ENCODE assay signal across 12 cellular contexts in the genomic region with DNA sequence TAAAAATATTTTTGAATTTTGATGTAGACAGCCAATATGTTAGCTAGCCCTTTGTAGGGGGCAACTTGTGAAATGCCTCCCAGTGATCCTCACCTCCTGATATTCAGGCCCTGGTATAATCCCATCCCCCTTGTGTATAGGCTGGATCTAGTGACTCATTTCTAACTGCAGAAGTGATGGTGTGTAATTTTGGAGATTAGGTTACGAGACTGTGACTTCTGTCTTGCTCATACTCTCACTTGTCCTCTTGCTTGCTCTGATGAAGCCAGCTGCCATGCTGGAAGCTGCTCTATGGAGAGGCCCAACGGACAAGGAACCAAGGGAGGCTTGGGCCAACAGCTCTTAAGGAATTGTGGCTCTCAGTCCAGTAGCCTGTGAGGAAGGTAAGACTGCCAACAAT.
DNase-seq lines count a peak whose midpoint lies in the region; ATAC-seq and TF ChIP-seq lines count a peak whose summit lies in the region.
"Had no signal": no experiment of that assay in that cellular context is flagged by ENCODE, and none has a peak within 500 bp of the region (broad histone marks: within the 10 kb centered on the region; RNA-seq: fewer than 3 reads in every experiment).

No MANE protein-coding gene starts in this region.

- H3F3A ChIP-seq in neural progenitor cell (ENCODE audit: low read depth) = no peaks in the 10 kb centered on the region

- H3K27ac ChIP-seq in RWPE1 (no peak overlapping the region), neural progenitor cell (no peak overlapping the region)
- H3K27ac ChIP-seq: gastrocnemius medialis, ovary, SJCRH30, upper lobe of left lung had no signal

- H3K4me3 ChIP-seq in fibroblast of mammary gland (ENCODE audit: control insufficient read depth, low read depth, low read length) (no peak overlapping the region), neural progenitor cell (no peak overlapping the region)
- H3K4me3 ChIP-seq: gastrocnemius medialis, ovary, SJCRH30, upper lobe of left lung had no signal

- H3K9ac ChIP-seq in neural progenitor cell = no peak overlapping the region

- H4K20me1 ChIP-seq in neural progenitor cell (ENCODE audit: low read depth) = no peaks in the 10 kb centered on the region

- peak overlapping the region in 1 of 2 donors; percentile 77 for H3K27ac Mint-ChIP-seq in activated naive CD4-positive, alpha-beta T cell treated with anti-CD3 and anti-CD28 coated beads, Interleukin-2, amount 50 U/mL, for 72 hours
- H3K27ac Mint-ChIP-seq in stimulated activated naive CD8-positive, alpha-beta T cell treated with anti-CD3 and anti-CD28 coated beads, Interleukin-15, amount 100 ng/mL, for 72 hours = peak overlapping the region; percentile 27
- no peak overlapping the region for H3K27ac Mint-ChIP-seq in neural progenitor cell

- peaks cover 0 to 6% of the 10 kb centered on the region in 2 donors for H3K36me3 Mint-ChIP-seq in activated naive CD4-positive, alpha-beta T cell treated with anti-CD3 and anti-CD28 coated beads, Interleukin-2, amount 50 U/mL, for 72 hours
- peaks cover 8% of the 10 kb centered on the region for H3K36me3 Mint-ChIP-seq in neural progenitor cell

- H3K4me1 Mint-ChIP-seq in stimulated activated naive CD8-positive, alpha-beta T cell treated with anti-CD3 and anti-CD28 coated beads, Interleukin-15, amount 100 ng/mL, for 72 hours = peaks cover 22% of the 10 kb centered on the region
- H3K4me1 Mint-ChIP-seq in neural progenitor cell = no peaks in the 10 kb centered on the region

- H3K27me3 Mint-ChIP-seq in stimulated activated naive CD8-positive, alpha-beta T cell treated with anti-CD3 and anti-CD28 coated beads, Interleukin-15, amount 100 ng/mL, for 72 hours = no peaks in the 10 kb centered on the region
- H3K27me3 Mint-ChIP-seq in neural progenitor cell (ENCODE audit: insufficient read depth, low read depth) = peaks cover 3% of the 10 kb centered on the region

- H2AFZ ChIP-seq in neural progenitor cell (replicated peaks) = no peak overlapping the region

- peak; percentile 52 to 63 for ATAC-seq in activated naive CD4-positive, alpha-beta T cell treated with anti-CD3 and anti-CD28 coated beads, Interleukin-2, amount 50 U/mL, for 72 hours
- peak; percentile 52 for ATAC-seq in stimulated activated naive CD8-positive, alpha-beta T cell treated with anti-CD3 and anti-CD28 coated beads, Interleukin-15, amount 100 ng/mL, for 72 hours

- POLR2A ChIA-PET in RWPE1 (lab: Yijun Ruan, JAX; ENCODE audit: low non-redundant PET) = no interaction called here

- no peak for DNase-seq in activated naive CD4-positive, alpha-beta T cell treated with anti-CD3 and anti-CD28 coated beads, Interleukin-2, amount 50 U/mL, for 72 hours (ENCODE audit: low spot score in 2 of 2)
- no peak for DNase-seq in activated naive CD4-positive, alpha-beta T cell (lab: John Stamatoyannopoulos, UW)
- DNase-seq in RWPE1 (ENCODE audit: low spot score) = peak; percentile 8
- DNase-seq in fibroblast of mammary gland (ENCODE audit: low read depth) = peak; percentile 63
- DNase-seq in stimulated activated naive CD8-positive, alpha-beta T cell treated with anti-CD3 and anti-CD28 coated beads, Interleukin-15, amount 100 ng/mL, for 72 hours = no peak
- DNase-seq in GM20000 (ENCODE audit: low spot score) = no peak
- DNase-seq in neural progenitor cell (ENCODE audit: low spot score) = no peak
- DNase-seq in ecto neural progenitor cell (ENCODE audit: low spot score) = no peak
- DNase-seq: gastrocnemius medialis, ovary, upper lobe of left lung had no signal

- H3K4me1 ChIP-seq in neural progenitor cell = no peaks in the 10 kb centered on the region
- H3K4me1 ChIP-seq: gastrocnemius medialis, SJCRH30, upper lobe of left lung had no signal

- H3K36me3 ChIP-seq in neural progenitor cell = no peaks in the 10 kb centered on the region
- H3K36me3 ChIP-seq: gastrocnemius medialis, ovary, SJCRH30, upper lobe of left lung had no signal

- peaks cover 3% of the 10 kb centered on the region for H3K79me2 ChIP-seq in neural progenitor cell (ENCODE audit: low read depth)

- H3K4me2 ChIP-seq in neural progenitor cell = no peak overlapping the region

- H3K27me3 ChIP-seq in neural progenitor cell = no peaks in the 10 kb centered on the region
- H3K27me3 ChIP-seq: gastrocnemius medialis, ovary, SJCRH30, upper lobe of left lung had no signal

- peaks cover 0 to 4% of the 10 kb centered on the region in 2 donors for H3K9me3 Mint-ChIP-seq in activated naive CD4-positive, alpha-beta T cell treated with anti-CD3 and anti-CD28 coated beads, Interleukin-2, amount 50 U/mL, for 72 hours
- no peaks in the 10 kb centered on the region for H3K9me3 Mint-ChIP-seq in stimulated activated naive CD8-positive, alpha-beta T cell treated with anti-CD3 and anti-CD28 coated beads, Interleukin-15, amount 100 ng/mL, for 72 hours
- no peaks in the 10 kb centered on the region for H3K9me3 Mint-ChIP-seq in neural progenitor cell

- H3K4me3 Mint-ChIP-seq in stimulated activated naive CD8-positive, alpha-beta T cell treated with anti-CD3 and anti-CD28 coated beads, Interleukin-15, amount 100 ng/mL, for 72 hours = no peak overlapping the region
- no peak overlapping the region for H3K4me3 Mint-ChIP-seq in neural progenitor cell

- CTCF ChIA-PET in RWPE1 (lab: Yijun Ruan, JAX) = no interaction called here

- no peak for TF ChIP-seq CTCF in RWPE1 (conservative IDR thresholded peaks at IDR 0.05; ENCODE audit: low read depth)
- no peak for TF ChIP-seq CTCF in fibroblast of mammary gland (conservative IDR thresholded peaks at IDR 0.05; ENCODE audit: control insufficient read depth, insufficient read depth, low read depth, low read length)
- no peak for TF ChIP-seq CTCF in GM20000 (IDR thresholded peaks at IDR 0.05; ENCODE audit: extremely low read depth, missing control alignments)
- TF ChIP-seq CTCF in neural progenitor cell (IDR thresholded peaks at IDR 0.05) = no peak

- H3K9me3 ChIP-seq in neural progenitor cell (ENCODE audit: low read depth) = no peaks in the 10 kb centered on the region
- H3K9me3 ChIP-seq: gastrocnemius medialis, ovary, SJCRH30, upper lobe of left lung had no signal

Comparison
In these comparisons a context has a peak if more than half of its experiments do, and no peak if none do; other contexts are left out.
1. DNase-seq: peak in RWPE1 (single experiment) and fibroblast of mammary gland (single experiment); none in activated naive CD4-positive, alpha-beta T cell treated with anti-CD3 and anti-CD28 coated beads, Interleukin-2, amount 50 U/mL, for 72 hours (0 of 2), activated naive CD4-positive, alpha-beta T cell (0 of 4), stimulated activated naive CD8-positive, alpha-beta T cell treated with anti-CD3 and anti-CD28 coated beads, Interleukin-15, amount 100 ng/mL, for 72 hours (0 of 2), GM20000 (single experiment), neural progenitor cell (single experiment) and ecto neural progenitor cell (single experiment).